8 cellular contexts compared by ENCODE assay signal in the genomic region with DNA sequence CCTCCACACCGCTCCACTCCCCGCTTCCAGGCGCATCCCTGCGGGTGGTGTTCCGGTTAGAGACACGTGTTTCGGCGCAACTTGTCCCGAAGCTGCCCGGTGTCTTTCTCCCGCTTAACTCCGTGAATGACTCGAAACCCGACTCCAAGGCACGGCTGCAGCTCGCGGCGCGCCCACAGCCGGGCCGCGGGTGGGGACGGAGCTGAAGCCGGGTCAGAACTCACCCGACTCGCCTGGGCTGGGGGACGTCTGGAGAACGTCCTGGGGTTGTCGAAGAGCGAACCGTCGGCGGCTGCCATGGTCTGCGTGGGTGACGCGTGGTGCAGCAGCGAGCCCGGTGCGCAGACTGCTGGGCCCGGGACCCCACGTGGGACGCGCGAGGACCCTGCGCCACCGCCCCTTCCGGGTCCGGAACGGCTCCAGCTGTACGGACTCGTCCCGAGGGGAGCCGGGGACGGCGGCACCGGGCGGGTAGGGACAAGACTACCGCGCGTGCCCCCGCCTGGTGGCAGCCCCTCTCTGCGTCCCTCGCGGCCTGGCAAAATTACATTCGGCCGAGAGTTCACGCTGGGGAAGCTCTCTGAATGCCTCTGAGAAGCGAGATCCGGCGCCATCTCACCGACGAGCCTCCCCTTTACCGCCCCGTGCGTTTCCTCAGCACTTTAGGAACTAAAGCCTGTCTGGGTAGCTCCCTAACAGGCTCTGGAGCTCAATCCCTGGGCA. TPM values are rescaled to one million over a fixed set of nuclear protein-coding genes. Genes with fewer than 3 reads are reported as not detected.
DNase-seq lines count a peak whose midpoint lies in the region; ATAC-seq and TF ChIP-seq lines count a peak whose summit lies in the region.

A gene (minus strand): TSS at position 348 of the 723 bp plus-strand sequence. CDS start 49 bp downstream, at position 299.

- intact Hi-C loops in MCF 10A (cut with micrococcal nuclease) = loop anchor here (5.0 kb wide), 1 partner anchor 133 kb away; no protein-coding TSS in a partner anchor

- H3K4me1 ChIP-seq in iPS-20b (ENCODE audit: insufficient read depth, low read length) = peaks cover 24% of the 10 kb centered on the region; the same call in 1 of the 2 replicates
- H3K4me1 ChIP-seq in skeletal muscle tissue (ENCODE audit: control insufficient read depth in 3 of 3, insufficient read depth in 3 of 3, low read length in 3 of 3) = peaks cover 16 to 34% (median 23%) of the 10 kb centered on the region in 3 donors

- H3K36me3 ChIP-seq in iPS-20b (ENCODE audit: insufficient read depth, low read depth, low read length) = peaks cover 9% of the 10 kb centered on the region; the same call in 1 of the 2 replicates
- no peaks in the 10 kb centered on the region for H3K36me3 ChIP-seq in skeletal muscle tissue (ENCODE audit: control insufficient read depth in 3 of 3, insufficient read depth in 3 of 3, low read length in 3 of 3)

- TF ChIP-seq CTCF in VCaP (conservative IDR thresholded peaks at IDR 0.05) = no peak; the same call in 1 of the 2 replicates
- no peak for TF ChIP-seq CTCF in MCF 10A (IDR thresholded peaks at IDR 0.05; ENCODE audit: unreplicated experiment)

- peaks cover 8% of the 10 kb centered on the region for H3K9me3 Mint-ChIP-seq in MCF 10A (ENCODE audit: unreplicated experiment)

- H3K27me3 ChIP-seq in iPS-20b (ENCODE audit: insufficient read depth, low read length) = no peaks in the 10 kb centered on the region
- H3K27me3 ChIP-seq in skeletal muscle tissue (ENCODE audit: control insufficient read depth in 3 of 3, insufficient read depth in 3 of 3, low read length in 3 of 3) = no peaks in the 10 kb centered on the region

- H3K9me3 ChIP-seq in iPS-20b (ENCODE audit: insufficient read depth, low read depth, low read length) (no peaks in the 10 kb centered on the region), skeletal muscle tissue (ENCODE audit: control insufficient read depth in 3 of 3, low read length in 3 of 3) (no peaks in the 10 kb centered on the region)

- no peaks in the 10 kb centered on the region for H3K27me3 Mint-ChIP-seq in MCF 10A (ENCODE audit: insufficient read depth, unreplicated experiment)

- DNase-seq in NCI-H1694 treated with DMSO at 0.1 percent for 48 hours (lab: John Stamatoyannopoulos, UW) (peak; percentile 44), NCI-H1694 (lab: John Stamatoyannopoulos, UW) (no peak), NCI-H2107 (lab: John Stamatoyannopoulos, UW) (peak; percentile 61), MCF 10A (ENCODE audit: unreplicated experiment) (peak; percentile 77)

- ATAC-seq in HG02885 (IDR thresholded peaks at IDR 0.05; ENCODE audit: poor library complexity, unreplicated experiment) = peak; percentile 69

- peak within 1 kb of the TSS; percentile 95 for H3K4me3 Mint-ChIP-seq in MCF 10A (ENCODE audit: unreplicated experiment)

- peaks cover 22% of the 10 kb centered on the region for H3K4me1 Mint-ChIP-seq in MCF 10A (ENCODE audit: insufficient read depth, unreplicated experiment)

- POLR2A ChIA-PET in MCF 10A (lab: Yijun Ruan, JAX) = interaction anchor here (0.5 to 3.9 kb wide), 19 partner anchors 10 to 361 kb away, joined by 3 to 21 read pairs (median 5); a partner anchor contains a TSS

- CTCF ChIA-PET in MCF 10A (lab: Yijun Ruan, JAX) = interaction anchor here (0.5 to 1.0 kb wide), 3 partner anchors 16 to 1419 kb away, joined by 3 to 4 read pairs (median 3); no protein-coding TSS in a partner anchor

- H3K9ac ChIP-seq in iPS-20b (ENCODE audit: low read depth, low read length) = peak within 1 kb of the TSS; percentile 89
- H3K9ac ChIP-seq in skeletal muscle tissue (ENCODE audit: low read depth in 1 of 3, low read length in 3 of 3) = peak within 1 kb of the TSS; percentile 96 to 99 (median 98)

- peak within 1 kb of the TSS; percentile 84 for H3K4me3 ChIP-seq in iPS-20b (ENCODE audit: low read length)
- H3K4me3 ChIP-seq in skeletal muscle tissue (ENCODE audit: low read length in 3 of 3) = peak within 1 kb of the TSS; percentile 94 to 99 (median 98)

- H3K36me3 Mint-ChIP-seq in MCF 10A (ENCODE audit: insufficient read depth, unreplicated experiment) = no peaks in the 10 kb centered on the region

- BruUV-seq in MCF 10A (replicated peaks; lab: Mats Ljungman, UMichigan) = no TSS peak

- peak within 1 kb of the TSS; percentile 91 for H3K27ac Mint-ChIP-seq in MCF 10A (ENCODE audit: low read depth, unreplicated experiment)

- H3K27ac ChIP-seq in VCaP (peak within 1 kb of the TSS; percentile 99), iPS-20b (ENCODE audit: low read length) (peak within 1 kb of the TSS; percentile 35), skeletal muscle tissue (ENCODE audit: low read depth, low read length) (peak within 1 kb of the TSS; percentile 98)

RNA-seq across cellular contexts. Expression of the gene that starts here (rescaled TPM):
- total RNA-seq in MCF 10A (2022) (28.5 and 28.8 TPM in 2 replicates), skeletal muscle tissue (6.3 TPM)

Comparison
In these comparisons a context has a peak if more than half of its experiments do, and no peak if none do; other contexts are left out.
1. H3K27ac ChIP-seq: peak in every context shown above with its lines; median percentile 99 in VCaP; 98 in skeletal muscle tissue; 35 in iPS-20b.